2 cellular contexts compared by ENCODE assay signal in the genomic region with DNA sequence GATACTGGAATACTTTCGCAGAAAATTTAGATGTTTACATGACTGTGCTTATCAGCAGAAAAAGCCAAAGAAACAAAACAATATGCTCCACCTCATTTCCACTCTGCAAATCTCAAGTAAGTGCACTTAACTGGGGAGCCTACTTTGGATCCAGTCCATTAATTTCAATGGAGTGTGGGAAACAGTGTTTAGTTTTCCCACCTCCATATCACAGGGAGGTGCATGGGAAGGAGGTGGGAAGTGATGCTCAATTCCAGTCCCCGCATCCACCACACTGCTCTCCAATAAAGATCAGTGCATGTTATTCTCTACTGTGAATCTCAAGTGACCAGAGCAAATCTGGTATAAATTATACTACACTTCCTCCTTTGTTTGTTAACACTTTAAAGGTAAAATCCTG.
A peak's percentile ranks its signal among the peaks of the same experiment; 100 is the strongest.
TF ChIP-seq lines count a peak whose summit lies in the region.

No MANE protein-coding gene starts in this region.

TF ChIP-seq in IMR-90, 13 proteins besides CTCF, POLR2A, EP300 and RAD21:
- TF ChIP-seq CEBPB (IDR thresholded peaks at IDR 0.05; ENCODE audit: low read depth, low read length): no peak
- TF ChIP-seq, protein P1, sequence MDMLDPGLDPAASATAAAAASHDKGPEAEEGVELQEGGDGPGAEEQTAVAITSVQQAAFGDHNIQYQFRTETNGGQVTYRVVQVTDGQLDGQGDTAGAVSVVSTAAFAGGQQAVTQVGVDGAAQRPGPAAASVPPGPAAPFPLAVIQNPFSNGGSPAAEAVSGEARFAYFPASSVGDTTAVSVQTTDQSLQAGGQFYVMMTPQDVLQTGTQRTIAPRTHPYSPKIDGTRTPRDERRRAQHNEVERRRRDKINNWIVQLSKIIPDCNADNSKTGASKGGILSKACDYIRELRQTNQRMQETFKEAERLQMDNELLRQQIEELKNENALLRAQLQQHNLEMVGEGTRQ (IDR thresholded peaks at IDR 0.05; ENCODE audit: low read depth, low read length): no peak
- no peak for TF ChIP-seq MAZ (IDR thresholded peaks at IDR 0.05; ENCODE audit: borderline replicate concordance, low read depth, low read length)
- TF ChIP-seq SMC3 (IDR thresholded peaks at IDR 0.05; ENCODE audit: low read depth, low read length): no peak
- no peak for TF ChIP-seq NFE2L2 (IDR thresholded peaks at IDR 0.05; ENCODE audit: low read depth, low read length)
- TF ChIP-seq CHD1 (IDR thresholded peaks at IDR 0.05; ENCODE audit: low read depth, low read length): no peak
- no peak for TF ChIP-seq RCOR1 (IDR thresholded peaks at IDR 0.05; ENCODE audit: insufficient replicate concordance, low read length)
- TF ChIP-seq FOS (IDR thresholded peaks at IDR 0.05; ENCODE audit: low read depth, low read length): no peak
- TF ChIP-seq MXI1 (IDR thresholded peaks at IDR 0.05; ENCODE audit: borderline replicate concordance, low read depth, low read length): no peak
- no peak for TF ChIP-seq BHLHE40 (IDR thresholded peaks at IDR 0.05; ENCODE audit: low read depth, low read length)
- no peak for TF ChIP-seq MAFK (IDR thresholded peaks at IDR 0.05; ENCODE audit: low read depth, low read length)
- TF ChIP-seq ELK1 (IDR thresholded peaks at IDR 0.05; ENCODE audit: borderline replicate concordance, low read depth, low read length): no peak
- no peak for TF ChIP-seq RFX5 (IDR thresholded peaks at IDR 0.05; ENCODE audit: low read depth, low read length)

TF ChIP-seq in K562, 482 proteins besides CTCF, POLR2A, EP300 and RAD21:
- TF ChIP-seq ZNF75A (CRISPR knock-in tag; IDR thresholded peaks at IDR 0.05) (peak; percentile 78), FOXJ2 (tag; IDR thresholded peaks at IDR 0.05) (no peak), CHCHD3 (CRISPR knock-in tag; IDR thresholded peaks at IDR 0.05) (no peak), SRSF9 (IDR thresholded peaks at IDR 0.05; ENCODE audit: borderline replicate concordance, low read depth, low read length) (no peak), TFAM (CRISPR knock-in tag; conservative IDR thresholded peaks at IDR 0.05) (no peak)
- TF ChIP-seq, protein P2, sequence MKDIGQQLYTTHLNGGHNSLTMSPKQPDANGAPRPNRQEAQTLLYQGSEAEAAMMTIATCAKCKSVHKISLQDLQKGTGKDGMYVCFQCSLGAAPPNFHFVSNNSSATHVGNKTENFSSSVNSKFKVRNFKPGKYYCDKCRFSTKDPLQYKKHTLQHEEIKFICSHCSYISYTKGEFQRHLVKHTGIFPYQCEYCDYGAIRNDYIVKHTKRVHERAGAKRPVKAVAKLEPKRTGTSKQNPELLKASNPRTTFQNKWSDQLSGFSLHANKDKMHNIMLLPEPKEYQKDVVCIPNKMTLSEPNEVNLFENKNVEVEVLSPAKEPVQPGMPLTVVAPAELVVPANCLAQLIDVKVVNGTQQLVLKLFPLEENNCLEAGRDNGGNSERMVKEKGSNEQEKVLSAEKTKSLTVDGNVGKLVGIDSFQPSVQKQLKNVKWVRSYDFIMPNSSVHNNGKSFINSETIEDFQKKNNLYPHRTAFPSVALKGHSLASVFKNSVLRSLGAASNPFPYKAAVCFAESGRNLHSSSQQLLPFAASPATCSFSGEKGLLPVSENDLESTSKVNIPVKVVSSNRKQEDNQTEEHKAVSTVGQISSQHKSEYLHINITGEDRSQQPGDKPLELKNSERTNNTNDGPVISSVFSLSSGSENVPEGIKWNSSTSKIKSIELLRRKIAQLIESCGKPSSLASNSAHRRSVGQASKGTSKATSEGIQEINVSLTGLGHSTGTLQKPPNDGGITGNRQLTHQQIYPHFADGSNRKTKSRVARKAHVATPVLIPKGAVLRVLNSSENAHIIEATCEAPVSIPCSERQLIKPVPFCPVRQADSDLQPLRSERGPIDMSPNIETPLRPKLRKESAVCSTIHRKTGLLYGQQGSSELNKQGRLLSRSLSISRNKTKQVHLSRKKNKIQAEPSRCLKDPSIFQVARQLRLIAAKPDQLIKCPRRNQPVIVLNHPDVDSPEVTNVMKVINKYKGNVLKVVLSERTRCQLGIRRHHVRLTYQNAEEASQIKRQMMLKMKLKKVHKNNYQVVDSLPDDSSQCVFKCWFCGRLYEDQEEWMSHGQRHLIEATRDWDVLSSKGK (CRISPR knock-in tag; IDR thresholded peaks at IDR 0.05): no peak
